8 cellular contexts compared by ENCODE assay signal in the genomic region with DNA sequence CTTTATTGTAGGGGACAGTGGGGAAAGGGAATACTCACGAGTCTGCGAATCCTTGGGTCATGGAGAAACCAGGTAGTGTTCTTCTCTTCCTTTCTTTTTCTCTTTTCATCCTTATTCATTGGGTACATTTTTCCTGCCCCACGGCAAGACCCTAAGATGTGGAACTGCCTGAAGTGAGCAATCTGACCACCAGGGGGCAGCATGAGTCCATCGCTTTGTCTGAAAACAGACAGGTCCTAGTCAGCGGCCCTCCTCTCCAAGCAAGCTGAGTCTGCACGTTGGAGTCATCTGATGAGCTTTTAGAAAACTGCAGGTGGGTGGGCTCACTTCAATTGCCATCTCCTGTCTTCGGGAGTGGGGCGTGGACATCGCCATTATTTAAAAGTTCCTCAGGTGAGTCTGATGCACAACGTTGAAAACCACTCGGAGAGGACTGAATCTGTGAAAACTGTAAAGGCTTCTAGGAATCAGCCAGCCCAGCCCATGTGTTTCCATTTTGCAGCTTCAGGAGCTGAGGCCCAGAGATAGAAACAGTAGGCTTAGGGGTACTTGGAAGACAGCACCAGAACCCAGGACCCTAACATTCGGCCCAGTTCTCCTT. TPM values are rescaled to one million over a fixed set of nuclear protein-coding genes. Genes with fewer than 3 reads are reported as not detected.
DNase-seq lines count a peak whose midpoint lies in the region; ATAC-seq, FAIRE-seq and TF ChIP-seq lines count a peak whose summit lies in the region.

No MANE protein-coding gene starts in this region.

- no peak overlapping the region for H3K4me3 Mint-ChIP-seq in activated T-cell treated with anti-CD3 and anti-CD28 coated beads, Interleukin-2, amount 50 U/mL, for 72 hours
- H3K4me3 Mint-ChIP-seq in neural progenitor cell, result no peak overlapping the region

- H3K4me2 ChIP-seq in neural progenitor cell, result no peak overlapping the region

- no peak for TF ChIP-seq EP300 in stomach (IDR thresholded peaks at IDR 0.05)

- no peaks in the 10 kb centered on the region for H3K36me3 ChIP-seq in Peyer's patch
- H3K36me3 ChIP-seq in neural progenitor cell, result no peaks in the 10 kb centered on the region
- no peaks in the 10 kb centered on the region for H3K36me3 ChIP-seq in stomach

- H4K20me1 ChIP-seq in neural progenitor cell (ENCODE audit: low read depth), result no peaks in the 10 kb centered on the region

- no peaks in the 10 kb centered on the region for H3F3A ChIP-seq in neural progenitor cell (ENCODE audit: low read depth)

- intact Hi-C loops in stomach (cut with DNase I; ENCODE audit: low total_unique reads), result no loop called here

- H3K4me1 ChIP-seq in Peyer's patch (no peaks in the 10 kb centered on the region), neural progenitor cell (no peaks in the 10 kb centered on the region), stomach (no peaks in the 10 kb centered on the region)

- TF ChIP-seq CTCF in LNCaP clone FGC (IDR thresholded peaks at IDR 0.05; ENCODE audit: control insufficient read depth, extremely low read depth, insufficient read depth) (peak; percentile 92), Peyer's patch (IDR thresholded peaks at IDR 0.05) (peak; percentile 77 to 95 (median 82)), fibroblast of the aortic adventitia (IDR thresholded peaks at IDR 0.05; ENCODE audit: insufficient read depth, low read length) (peak; percentile 94), neural progenitor cell (IDR thresholded peaks at IDR 0.05) (peak; percentile 97), stomach (IDR thresholded peaks at IDR 0.05) (peak in 5 of 7 experiments; percentile 83 to 94 (median 89))

- H3K36me3 Mint-ChIP-seq in activated T-cell treated with anti-CD3 and anti-CD28 coated beads, Interleukin-2, amount 50 U/mL, for 72 hours (ENCODE audit: insufficient read depth in 2 of 2), result no peaks in the 10 kb centered on the region
- no peaks in the 10 kb centered on the region for H3K36me3 Mint-ChIP-seq in neural progenitor cell

- no peak overlapping the region for H3K27ac Mint-ChIP-seq in activated T-cell treated with anti-CD3 and anti-CD28 coated beads, Interleukin-2, amount 50 U/mL, for 72 hours
- H3K27ac Mint-ChIP-seq in neural progenitor cell, result no peak overlapping the region

- no peaks in the 10 kb centered on the region for H3K79me2 ChIP-seq in neural progenitor cell (ENCODE audit: low read depth)

- peak; percentile 91 for DNase-seq in Ammon's horn (ENCODE audit: low spot score)
- DNase-seq in GM19239 (ENCODE audit: insufficient read length, low spot score), result peak; percentile 56
- peak; percentile 23 for DNase-seq in LNCaP clone FGC (ENCODE audit: low read depth)
- DNase-seq in Peyer's patch, result peak; percentile 77 to 92 (median 82)
- DNase-seq in activated T-cell treated with anti-CD3 and anti-CD28 coated beads, Interleukin-2, amount 50 U/mL, for 72 hours, result peak; percentile 78 to 87
- DNase-seq in fibroblast of the aortic adventitia (ENCODE audit: low read depth), result peak; percentile 89
- DNase-seq in neural progenitor cell (ENCODE audit: low spot score), result peak; percentile 89
- DNase-seq in stomach, result peak; percentile 86

- H3K9me3 Mint-ChIP-seq in activated T-cell treated with anti-CD3 and anti-CD28 coated beads, Interleukin-2, amount 50 U/mL, for 72 hours, result no peaks in the 10 kb centered on the region
- H3K9me3 Mint-ChIP-seq in neural progenitor cell, result no peaks in the 10 kb centered on the region

- peak overlapping the region; percentile 11 for H2AFZ ChIP-seq in neural progenitor cell (replicated peaks)

- ATAC-seq in activated T-cell treated with anti-CD3 and anti-CD28 coated beads, Interleukin-2, amount 50 U/mL, for 72 hours (replicated peaks in 1 of 2), result peak; percentile 83 to 84

- H3K27me3 Mint-ChIP-seq in activated T-cell treated with anti-CD3 and anti-CD28 coated beads, Interleukin-2, amount 50 U/mL, for 72 hours (ENCODE audit: low read depth), result peaks cover 24% of the 10 kb centered on the region
- no peaks in the 10 kb centered on the region for H3K27me3 Mint-ChIP-seq in neural progenitor cell (ENCODE audit: insufficient read depth, low read depth)

- no peak for TF ChIP-seq POLR2A in Peyer's patch (IDR thresholded peaks at IDR 0.05)
- TF ChIP-seq POLR2A in stomach (IDR thresholded peaks at IDR 0.05), result no peak

- FAIRE-seq in GM19239 (lab: Jason Lieb, UNC), result peak; percentile 92

- 25 to 29% (median 25%) methylated on average over 12 of the region's 12 CpGs for WGBS in stomach, 5 donors

- H3K27me3 ChIP-seq in Peyer's patch (no peaks in the 10 kb centered on the region), neural progenitor cell (no peaks in the 10 kb centered on the region), stomach (peaks cover 0 to 16% (median 0%) of the 10 kb centered on the region in 3 donors)

- H3K27ac ChIP-seq in Peyer's patch, result no peak overlapping the region
- H3K27ac ChIP-seq in neural progenitor cell, result no peak overlapping the region
- H3K27ac ChIP-seq in stomach, result no peak overlapping the region

- H3K9me3 ChIP-seq in Peyer's patch, result no peaks in the 10 kb centered on the region
- H3K9me3 ChIP-seq in neural progenitor cell (ENCODE audit: low read depth), result no peaks in the 10 kb centered on the region
- H3K9me3 ChIP-seq in stomach, result no peaks in the 10 kb centered on the region

- H3K4me3 ChIP-seq in LNCaP clone FGC (ENCODE audit: low read depth, low read length) (no peak overlapping the region), Peyer's patch (no peak overlapping the region), fibroblast of the aortic adventitia (ENCODE audit: low read depth, low read length) (no peak overlapping the region), neural progenitor cell (no peak overlapping the region), stomach (no peak overlapping the region)

- H3K4me1 Mint-ChIP-seq in activated T-cell treated with anti-CD3 and anti-CD28 coated beads, Interleukin-2, amount 50 U/mL, for 72 hours (ENCODE audit: low read depth), result peaks cover 5% of the 10 kb centered on the region
- H3K4me1 Mint-ChIP-seq in neural progenitor cell, result no peaks in the 10 kb centered on the region

- H3K9ac ChIP-seq in neural progenitor cell, result no peak overlapping the region

RNA-seq across cellular contexts. Expression of gene FBXO3, which starts 34.0 kb away (rescaled TPM):
- total RNA-seq in Peyer's patch (10 to 100 TPM; 25.6 to 42.9 (median 27.8) TPM), fibroblast of the aortic adventitia (ENCODE audit: low replicate concordance) (43.7 and 52.1 TPM in 2 replicates), neural progenitor cell (ENCODE audit: low replicate concordance) (40.2 and 61.0 TPM in 2 replicates), stomach (10 to 100 TPM in 4 of 5 donors, 1 to 10 TPM in 1; 4.9 to 63.0 (median 25.9) TPM)
- total RNA-seq in activated T-cell treated with anti-CD3 and anti-CD28 coated beads, Interleukin-2, amount 50 U/mL, for 72 hours, result 10 to 100 TPM; 20.1 to 22.2 TPM
- polyA plus RNA-seq in stomach, result 10 to 100 TPM; 14.5 to 25.7 (median 16.2) TPM

Comparison
In these comparisons a context has a peak if more than half of its experiments do, and no peak if none do; other contexts are left out.
1. DNase-seq: peak in every context shown above with its lines; median percentile 91 in Ammon's horn; 89 in fibroblast of the aortic adventitia; 89 in neural progenitor cell; 86 in stomach; 82 in activated T-cell treated with anti-CD3 and anti-CD28 coated beads, Interleukin-2, amount 50 U/mL, for 72 hours; 82 in Peyer's patch; 56 in GM19239; 23 in LNCaP clone FGC.